Comparison of ENCODE assay signal across 1 cellular context in the genomic region with DNA sequence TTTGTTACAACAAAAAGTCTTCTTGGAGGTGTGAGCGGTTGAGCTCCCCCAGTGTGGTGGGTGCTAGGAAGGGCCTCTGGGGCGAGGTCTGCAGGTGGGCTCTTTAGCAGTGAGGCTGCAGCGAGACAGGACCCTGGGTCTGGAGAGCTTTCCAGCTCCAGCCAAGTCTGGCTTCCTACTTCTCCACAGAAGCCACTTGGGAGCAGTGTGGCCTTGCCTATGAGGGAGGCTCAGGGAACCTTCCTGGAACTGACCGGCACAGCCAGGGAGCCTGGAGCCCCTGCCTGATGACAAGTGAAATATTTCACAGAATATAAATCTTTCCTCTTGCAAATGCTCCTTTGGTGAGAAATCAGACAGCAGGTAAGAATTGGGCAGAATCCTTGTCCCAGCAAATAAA.
TF ChIP-seq lines count a peak whose summit lies in the region.

No MANE protein-coding gene starts in this region.

TF ChIP-seq in SK-N-SH, 30 proteins besides CTCF, POLR2A, EP300 and RAD21 (continued from another document):
- TF ChIP-seq USF1 (IDR thresholded peaks at IDR 0.05; ENCODE audit: borderline replicate concordance, low read depth) = no peak
- TF ChIP-seq SIN3A (IDR thresholded peaks at IDR 0.05; ENCODE audit: borderline replicate concordance, low read depth, low read length) = no peak
